In genomic region chr5:132464155-132464939, GRCh38 we compare ENCODE assay signal across 1 cellular context.
TF ChIP-seq lines count a peak whose summit lies in the region.

No MANE protein-coding gene starts in this region.

TF ChIP-seq in GM12878, 131 proteins besides CTCF, POLR2A, EP300 and RAD21:
- TF ChIP-seq RELB (IDR thresholded peaks at IDR 0.05; ENCODE audit: low read depth): no peak
- no peak for TF ChIP-seq STAT3 (IDR thresholded peaks at IDR 0.05; ENCODE audit: low read depth, low read length)
- no peak for TF ChIP-seq PKNOX1 (IDR thresholded peaks at IDR 0.05)
- TF ChIP-seq RBBP5 (conservative IDR thresholded peaks at IDR 0.05): no peak
- peak; percentile 31; the same call in 1 of the 2 replicates for TF ChIP-seq ATF7 (IDR thresholded peaks at IDR 0.05; ENCODE audit: low read depth)
- TF ChIP-seq BACH1 (IDR thresholded peaks at IDR 0.05; ENCODE audit: borderline replicate concordance): no peak
- TF ChIP-seq EGR1 (IDR thresholded peaks at IDR 0.05; ENCODE audit: borderline replicate concordance in 1 of 2, low read depth in 2 of 2, low read length in 2 of 2): peak in 1 of 2 experiments; percentile 43; a peak in 2 of 3 replicates
- no peak for TF ChIP-seq HDGF (IDR thresholded peaks at IDR 0.05)
- TF ChIP-seq ETV6 (conservative IDR thresholded peaks at IDR 0.05 in 1 of 2, IDR thresholded peaks at IDR 0.05 in 1 of 2; ENCODE audit: borderline replicate concordance in 1 of 2, low read depth in 1 of 2): peak in 1 of 2 experiments; percentile 97; a peak in 3 of 4 replicates
- TF ChIP-seq IRF4 (IDR thresholded peaks at IDR 0.05; ENCODE audit: low read depth, low read length): peak; percentile 38; the same call in 1 of the 2 replicates
- TF ChIP-seq IRF5 (IDR thresholded peaks at IDR 0.05; ENCODE audit: borderline replicate concordance): no peak
- TF ChIP-seq MAX (IDR thresholded peaks at IDR 0.05; ENCODE audit: low read depth, low read length): no peak
- peak; percentile 78 to 82 for TF ChIP-seq IKZF2 (IDR thresholded peaks at IDR 0.05)
- no peak for TF ChIP-seq MYC (IDR thresholded peaks at IDR 0.05; ENCODE audit: insufficient read depth, insufficient read length, insufficient replicate concordance, low read length, severe bottlenecking)
- TF ChIP-seq DPF2 (IDR thresholded peaks at IDR 0.05): no peak
- TF ChIP-seq ZBTB33 (IDR thresholded peaks at IDR 0.05): no peak
- no peak for TF ChIP-seq ZNF687 (IDR thresholded peaks at IDR 0.05)
- peak; percentile 94 for TF ChIP-seq IKZF1 (conservative IDR thresholded peaks at IDR 0.05)
- peak; percentile 38; the same call in 1 of the 2 replicates for TF ChIP-seq GATAD2B (conservative IDR thresholded peaks at IDR 0.05; ENCODE audit: low read depth)
- TF ChIP-seq CBFB (IDR thresholded peaks at IDR 0.05; ENCODE audit: low read depth): no peak
- peak in 1 of 2 experiments; percentile 23; a peak in 1 of 4 replicates for TF ChIP-seq BHLHE40 (IDR thresholded peaks at IDR 0.05; ENCODE audit: borderline replicate concordance in 1 of 2, low read depth in 2 of 2, low read length in 1 of 2)
- TF ChIP-seq MEF2B (IDR thresholded peaks at IDR 0.05; ENCODE audit: partially characterized antibody, poor library complexity, severe bottlenecking): peak; percentile 46
- TF ChIP-seq EED (IDR thresholded peaks at IDR 0.05; ENCODE audit: low read depth): peak; percentile 94
- peak; percentile 65; the same call in 1 of the 2 replicates for TF ChIP-seq TCF3 (IDR thresholded peaks at IDR 0.05; ENCODE audit: borderline replicate concordance, insufficient read depth, low read depth, low read length)
- TF ChIP-seq BMI1 (IDR thresholded peaks at IDR 0.05; ENCODE audit: borderline replicate concordance): no peak
- TF ChIP-seq CEBPZ (IDR thresholded peaks at IDR 0.05; ENCODE audit: low read depth, low read length): no peak
